ENCODE assay signal across 10 cellular contexts in genomic region chr2:120395686-120396518, GRCh38. TPM values are rescaled to one million over a fixed set of nuclear protein-coding genes. Genes with fewer than 3 reads are reported as not detected.
DNase-seq lines count a peak whose midpoint lies in the region; ATAC-seq and TF ChIP-seq lines count a peak whose summit lies in the region.
"Had no signal": no experiment of that assay in that cellular context is flagged by ENCODE, and none has a peak within 500 bp of the region (broad histone marks: within the 10 kb centered on the region; RNA-seq: fewer than 3 reads in every experiment).

No MANE protein-coding gene starts in this region.

- DNase-seq in GM23338 (ENCODE audit: low spot score), result no peak
- DNase-seq in NCI-H2029 treated with DMSO at 0.1 percent for 48 hours (lab: John Stamatoyannopoulos, UW), result peak; percentile 69
- peak; percentile 5 for DNase-seq in activated CD4-positive, alpha-beta memory T cell treated with anti-CD3 and anti-CD28 coated beads for 36 hours
- peak; percentile 75 for DNase-seq in posterior vena cava (ENCODE audit: low spot score)
- DNase-seq in Kasumi-1 (lab: John Stamatoyannopoulos, UW), result no peak
- DNase-seq: activated CD4-positive, CD25-positive, alpha-beta regulatory T cell; GF-D8 had no signal

- H3K36me3 ChIP-seq in GM23338 (ENCODE audit: insufficient read depth), result no peaks in the 10 kb centered on the region

- TF ChIP-seq CTCF in GM23338 (conservative IDR thresholded peaks at IDR 0.05; ENCODE audit: low read depth in 2 of 2), result no peak

- H3K4me1 ChIP-seq in GM23338 (ENCODE audit: insufficient read depth), result 0 out of 2 replicates have a peak, but pooled peaks cover 6% of the 10 kb centered on the region

- H4K20me1 ChIP-seq in GM23338 (replicated peaks; ENCODE audit: insufficient read depth), result no peaks in the 10 kb centered on the region

- peaks cover 11% of the 10 kb centered on the region for H3K4me1 Mint-ChIP-seq in GM23338
- no peaks in the 10 kb centered on the region for H3K4me1 Mint-ChIP-seq in activated CD4-positive, alpha-beta memory T cell treated with anti-CD3 and anti-CD28 coated beads for 36 hours (ENCODE audit: low read depth)
- no peaks in the 10 kb centered on the region for H3K4me1 Mint-ChIP-seq in activated T-helper 17 cell treated with anti-CD3 and anti-CD28 coated beads, Interleukin-2, amount 50 U/mL, for 72 hours

- POLR2A ChIA-PET in activated CD4-positive, alpha-beta memory T cell treated with anti-CD3 and anti-CD28 coated beads for 36 hours (lab: Charles Lee), result no interaction called here

- no peak overlapping the region for H3K27ac Mint-ChIP-seq in GM23338
- H3K27ac Mint-ChIP-seq in activated CD4-positive, alpha-beta memory T cell treated with anti-CD3 and anti-CD28 coated beads for 36 hours, result no peak overlapping the region
- H3K27ac Mint-ChIP-seq in activated T-helper 17 cell treated with anti-CD3 and anti-CD28 coated beads, Interleukin-2, amount 50 U/mL, for 72 hours, result no peak overlapping the region
- H3K27ac Mint-ChIP-seq: natural killer cell treated with Interleukin-12 subunit alpha and Interleukin-12 subunit beta and Interleukin-15 and Interleukin-18, amount 100 ng/mL, for 72 hours had no signal

- no peaks in the 10 kb centered on the region for H3K36me3 Mint-ChIP-seq in GM23338 (ENCODE audit: low read depth)
- H3K36me3 Mint-ChIP-seq in activated CD4-positive, alpha-beta memory T cell treated with anti-CD3 and anti-CD28 coated beads for 36 hours, result no peaks in the 10 kb centered on the region
- no peaks in the 10 kb centered on the region for H3K36me3 Mint-ChIP-seq in activated T-helper 17 cell treated with anti-CD3 and anti-CD28 coated beads, Interleukin-2, amount 50 U/mL, for 72 hours (ENCODE audit: low read depth)
- H3K36me3 Mint-ChIP-seq: natural killer cell treated with Interleukin-12 subunit alpha and Interleukin-12 subunit beta and Interleukin-15 and Interleukin-18, amount 100 ng/mL, for 72 hours had no signal

- H3F3A ChIP-seq in GM23338 (replicated peaks; ENCODE audit: low read depth), result no peaks in the 10 kb centered on the region

- H3K27me3 Mint-ChIP-seq in GM23338 (ENCODE audit: insufficient read depth, low read depth, poor library complexity), result peaks cover 25% of the 10 kb centered on the region
- H3K27me3 Mint-ChIP-seq in activated CD4-positive, alpha-beta memory T cell treated with anti-CD3 and anti-CD28 coated beads for 36 hours, result peaks cover 7% of the 10 kb centered on the region
- H3K27me3 Mint-ChIP-seq in activated T-helper 17 cell treated with anti-CD3 and anti-CD28 coated beads, Interleukin-2, amount 50 U/mL, for 72 hours, result peaks cover 9% of the 10 kb centered on the region

- H3K4me2 ChIP-seq in GM23338, result no peak overlapping the region

- no peaks in the 10 kb centered on the region for H3K27me3 ChIP-seq in GM23338 (ENCODE audit: insufficient read depth)

- no peaks in the 10 kb centered on the region for H3K9me3 Mint-ChIP-seq in GM23338
- peaks cover 2% of the 10 kb centered on the region for H3K9me3 Mint-ChIP-seq in activated CD4-positive, alpha-beta memory T cell treated with anti-CD3 and anti-CD28 coated beads for 36 hours
- H3K9me3 Mint-ChIP-seq in activated T-helper 17 cell treated with anti-CD3 and anti-CD28 coated beads, Interleukin-2, amount 50 U/mL, for 72 hours, result no peaks in the 10 kb centered on the region
- H3K9me3 Mint-ChIP-seq: natural killer cell treated with Interleukin-12 subunit alpha and Interleukin-12 subunit beta and Interleukin-15 and Interleukin-18, amount 100 ng/mL, for 72 hours had no signal

- H3K4me3 ChIP-seq in GM23338, result no peak overlapping the region

- intact Hi-C loops in activated CD4-positive, alpha-beta memory T cell treated with anti-CD3 and anti-CD28 coated beads for 36 hours (cut with micrococcal nuclease), result no loop called here
- intact Hi-C loops in posterior vena cava (cut with DNase I), result no loop called here

- no peak overlapping the region for H3K4me3 Mint-ChIP-seq in GM23338
- no peak overlapping the region for H3K4me3 Mint-ChIP-seq in activated CD4-positive, alpha-beta memory T cell treated with anti-CD3 and anti-CD28 coated beads for 36 hours
- H3K4me3 Mint-ChIP-seq in activated T-helper 17 cell treated with anti-CD3 and anti-CD28 coated beads, Interleukin-2, amount 50 U/mL, for 72 hours, result no peak overlapping the region
- H3K4me3 Mint-ChIP-seq: natural killer cell treated with Interleukin-12 subunit alpha and Interleukin-12 subunit beta and Interleukin-15 and Interleukin-18, amount 100 ng/mL, for 72 hours had no signal

- no peaks in the 10 kb centered on the region for H3K9me2 ChIP-seq in GM23338 (ENCODE audit: insufficient read depth)

- no peaks in the 10 kb centered on the region for H3K79me2 ChIP-seq in GM23338 (replicated peaks; ENCODE audit: insufficient read depth)

- ATAC-seq in GM23338 (peak; percentile 59), GM18873 (IDR thresholded peaks at IDR 0.05; ENCODE audit: low FRiP score, unreplicated experiment) (no peak)
- ATAC-seq in activated T-helper 17 cell treated with anti-CD3 and anti-CD28 coated beads, Interleukin-2, amount 50 U/mL, for 72 hours (replicated peaks), result no peak

- H3K27ac ChIP-seq in GM23338 (ENCODE audit: low read depth), result no peak overlapping the region

- peak overlapping the region; percentile 43; the same call in 1 of the 2 replicates for H2AFZ ChIP-seq in GM23338

- CTCF ChIA-PET in activated CD4-positive, alpha-beta memory T cell treated with anti-CD3 and anti-CD28 coated beads for 36 hours (lab: Charles Lee), result interaction anchor here (0.6 kb wide), 1 partner anchor 9 kb away, joined by 4 read pairs; no protein-coding TSS in a partner anchor

TF ChIP-seq in GM23338, 12 proteins besides CTCF, POLR2A, EP300 and RAD21:
- no peak for TF ChIP-seq EZH2phosphoT487 (IDR thresholded peaks at IDR 0.05; ENCODE audit: unreplicated experiment)
- TF ChIP-seq JUNB (IDR thresholded peaks at IDR 0.05; ENCODE audit: unreplicated experiment), result no peak
- TF ChIP-seq REST (IDR thresholded peaks at IDR 0.05; ENCODE audit: unreplicated experiment), result no peak
- no peak for TF ChIP-seq ZNF114 (CRISPR knock-in tag; IDR thresholded peaks at IDR 0.05)
- TF ChIP-seq NANOG (IDR thresholded peaks at IDR 0.05; ENCODE audit: borderline replicate concordance), result no peak
- TF ChIP-seq ZNF331 (CRISPR knock-in tag; IDR thresholded peaks at IDR 0.05; ENCODE audit: low read depth), result no peak
- TF ChIP-seq CREB1 (CRISPR knock-in tag; IDR thresholded peaks at IDR 0.05; ENCODE audit: low read depth), result no peak
- no peak for TF ChIP-seq STAT1 (IDR thresholded peaks at IDR 0.05; ENCODE audit: unreplicated experiment)
- no peak for TF ChIP-seq EZH2 (IDR thresholded peaks at IDR 0.05; ENCODE audit: low read depth, unreplicated experiment)
- no peak for TF ChIP-seq POLR2AphosphoS5 (IDR thresholded peaks at IDR 0.05; ENCODE audit: low read depth)

RNA-seq across cellular contexts. Expression of gene INHBB, which starts 50.0 kb away (rescaled TPM):
- 0.16 and 0.21 TPM in 2 replicates for total RNA-seq in GM23338 (2014; rRNA removed; shearing (Covaris generic))
- polyA plus RNA-seq in GM23338 (2016; fragmentation: Nextera tagmentation; extraction: Ambion mirVana), result 0.16 TPM in 1 of 2 replicates, not detected in the other
- total RNA-seq in activated CD4-positive, alpha-beta memory T cell treated with anti-CD3 and anti-CD28 coated beads for 36 hours, result not detected
- 1 to 10 TPM; 5.8 to 9.9 TPM for total RNA-seq in posterior vena cava
- total RNA-seq in activated T-helper 17 cell treated with anti-CD3 and anti-CD28 coated beads, Interleukin-2, amount 50 U/mL, for 72 hours, result not detected
- total RNA-seq: natural killer cell treated with Interleukin-12 subunit alpha and Interleukin-12 subunit beta and Interleukin-15 and Interleukin-18, amount 100 ng/mL, for 72 hours had no signal

Comparison
In these comparisons a context has a peak if more than half of its experiments do, and no peak if none do; other contexts are left out.
1. DNase-seq: peak in NCI-H2029 treated with DMSO at 0.1 percent for 48 hours (single experiment), activated CD4-positive, alpha-beta memory T cell treated with anti-CD3 and anti-CD28 coated beads for 36 hours (single experiment) and posterior vena cava (single experiment); none in GM23338 (single experiment) and Kasumi-1 (0 of 2).